In the genomic region with DNA sequence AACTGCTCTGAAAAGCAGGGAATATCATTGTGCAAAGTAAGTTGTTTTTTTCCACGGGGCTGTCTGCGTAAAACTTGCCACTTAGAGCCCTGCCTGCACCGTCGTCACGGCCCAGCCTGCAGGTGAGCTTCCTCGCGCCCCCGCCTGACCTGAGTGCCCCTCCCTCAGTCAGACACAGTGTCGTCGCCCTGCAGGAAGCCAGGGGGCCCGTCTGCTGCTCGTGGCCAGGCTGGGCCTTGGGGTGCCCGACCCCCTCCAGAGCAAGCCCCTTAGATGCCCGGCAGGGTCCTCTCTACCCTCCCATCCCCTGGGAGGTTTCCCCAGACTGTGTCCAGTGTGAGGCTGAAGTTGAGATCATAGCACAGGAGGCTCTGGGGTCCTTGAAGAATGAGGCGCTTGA, we compare ENCODE assay signal across 1 cellular context.
TF ChIP-seq lines count a peak whose summit lies in the region.

No MANE protein-coding gene starts in this region.

TF ChIP-seq in HEK293, 187 proteins besides CTCF, POLR2A, EP300 and RAD21 (continued from another document):
- peak; percentile 34; the same call in 1 of the 2 replicates for TF ChIP-seq GLIS1 (tag by site-specific recombination; IDR thresholded peaks at IDR 0.05)
TF ChIP-seq in HEK293: peak in this region for 6.
